ENCODE assay signal across 8 cellular contexts in genomic region chr3:111069974-111070751, GRCh38. TPM values are rescaled to one million over a fixed set of nuclear protein-coding genes. Genes with fewer than 3 reads are reported as not detected.
DNase-seq lines count a peak whose midpoint lies in the region; ATAC-seq and TF ChIP-seq lines count a peak whose summit lies in the region.

No MANE protein-coding gene starts in this region.

- no peak for ATAC-seq in CD4-positive, alpha-beta T cell (ENCODE audit: poor library complexity)
- ATAC-seq in HG03108 (IDR thresholded peaks at IDR 0.05; ENCODE audit: unreplicated experiment), result no peak

- H3K27me3 Mint-ChIP-seq in CD4-positive, alpha-beta T cell, result peaks cover 26% of the 10 kb centered on the region

- H3K9me3 ChIP-seq in CD4-positive, alpha-beta T cell (ENCODE audit: control insufficient read depth, low read length), result no peaks in the 10 kb centered on the region
- H3K9me3 ChIP-seq in Peyer's patch, result no peaks in the 10 kb centered on the region
- H3K9me3 ChIP-seq in endocrine pancreas (ENCODE audit: control insufficient read depth, low read length), result no peaks in the 10 kb centered on the region

- H3K36me3 Mint-ChIP-seq in CD4-positive, alpha-beta T cell (ENCODE audit: low read depth), result peaks cover 13% of the 10 kb centered on the region

- H3K4me1 ChIP-seq in Peyer's patch, result peaks cover 0 to under 1% (median 0%) of the 10 kb centered on the region in 4 donors
- no peaks in the 10 kb centered on the region for H3K4me1 ChIP-seq in endocrine pancreas (ENCODE audit: control insufficient read depth, insufficient read depth, low read length)

- POLR2A ChIA-PET in CD4-positive, alpha-beta T cell (lab: Charles Lee), result interaction anchor here (1.0 kb wide), 2 partner anchors 475 to 476 kb away, joined by 3 to 4 read pairs; no protein-coding TSS in a partner anchor

- H3K36me3 ChIP-seq in Peyer's patch (no peaks in the 10 kb centered on the region), endocrine pancreas (ENCODE audit: control insufficient read depth, insufficient read depth, low read length) (no peaks in the 10 kb centered on the region)

- peak overlapping the region; percentile 90 for H3K27ac Mint-ChIP-seq in CD4-positive, alpha-beta T cell

- peak overlapping the region; percentile 33 for H3K9ac ChIP-seq in endocrine pancreas (ENCODE audit: control insufficient read depth, insufficient read depth, low read length)

- no peaks in the 10 kb centered on the region for H3K9me3 Mint-ChIP-seq in CD4-positive, alpha-beta T cell

- peak overlapping the region; percentile 97 for H3K4me3 Mint-ChIP-seq in CD4-positive, alpha-beta T cell

- no peak for TF ChIP-seq POLR2A in Peyer's patch (IDR thresholded peaks at IDR 0.05)

- no peak for DNase-seq in CD4-positive, alpha-beta T cell
- DNase-seq in Peyer's patch (peak in 2 of 3 donors; percentile 50 to 58), mucosa of gallbladder (ENCODE audit: low spot score) (peak; percentile 13), ureter (ENCODE audit: low spot score) (peak; percentile 48), NCI-H2081 (lab: John Stamatoyannopoulos, UW) (no peak), 8988T (no peak)

- no peak overlapping the region for H3K27ac ChIP-seq in CD4-positive, alpha-beta T cell (ENCODE audit: low read depth, low read length)
- peak overlapping the region; percentile 61 to 98 (median 92) for H3K27ac ChIP-seq in Peyer's patch

- peaks cover 42% of the 10 kb centered on the region for H3K4me1 Mint-ChIP-seq in CD4-positive, alpha-beta T cell (ENCODE audit: low read depth)

- CTCF ChIA-PET in CD4-positive, alpha-beta T cell (lab: Charles Lee), result interaction anchor here (1.6 to 5.6 kb wide), 2 partner anchors 10 to 546 kb away, joined by 4 to 31 read pairs; no protein-coding TSS in a partner anchor

- no peak for TF ChIP-seq CTCF in CD4-positive, alpha-beta T cell (IDR thresholded peaks at IDR 0.05)
- TF ChIP-seq CTCF in Peyer's patch (IDR thresholded peaks at IDR 0.05), result no peak

- H3K27me3 ChIP-seq in CD4-positive, alpha-beta T cell (ENCODE audit: control insufficient read depth, insufficient read depth, low read length), result peaks cover 17% of the 10 kb centered on the region
- H3K27me3 ChIP-seq in Peyer's patch (no peaks in the 10 kb centered on the region), endocrine pancreas (ENCODE audit: control insufficient read depth, insufficient read depth, low read length) (no peaks in the 10 kb centered on the region)

- peak overlapping the region; percentile 60 to 92 (median 84) for H3K4me3 ChIP-seq in Peyer's patch
- H3K4me3 ChIP-seq in endocrine pancreas (ENCODE audit: control insufficient read depth, insufficient read depth, low read length), result peak overlapping the region; percentile 70

- intact Hi-C loops in CD4-positive, alpha-beta T cell (cut with DNase I, micrococcal nuclease), result loop anchor here (2.0 to 10.0 kb wide), 7 partner anchors 265 to 1492 kb away; partner anchors contain the start of genes ABHD10 (in 1 of the 2), ATG3 (in 1 of the 2), CD96 (in 1 of the 2) and SLC35A5 (in 1 of the 2)

RNA-seq across cellular contexts. Expression of gene NECTIN3, which starts 1.5 kb away (rescaled TPM):
- total RNA-seq in CD4-positive, alpha-beta T cell, result 1 to 10 TPM; 7.8 to 8.5 TPM
- total RNA-seq in Peyer's patch (10 to 100 TPM; 28.1 to 57.1 (median 49.3) TPM), mucosa of gallbladder (27.7 TPM), ureter (19.1 TPM)

Comparison
In these comparisons a context has a peak if more than half of its experiments do, and no peak if none do; other contexts are left out.
1. DNase-seq: peak in Peyer's patch (2 of 3), mucosa of gallbladder (single experiment) and ureter (single experiment); none in CD4-positive, alpha-beta T cell (0 of 10), NCI-H2081 (0 of 2) and 8988T (single experiment).